ENCODE assay signal across 1 cellular context in the genomic region with DNA sequence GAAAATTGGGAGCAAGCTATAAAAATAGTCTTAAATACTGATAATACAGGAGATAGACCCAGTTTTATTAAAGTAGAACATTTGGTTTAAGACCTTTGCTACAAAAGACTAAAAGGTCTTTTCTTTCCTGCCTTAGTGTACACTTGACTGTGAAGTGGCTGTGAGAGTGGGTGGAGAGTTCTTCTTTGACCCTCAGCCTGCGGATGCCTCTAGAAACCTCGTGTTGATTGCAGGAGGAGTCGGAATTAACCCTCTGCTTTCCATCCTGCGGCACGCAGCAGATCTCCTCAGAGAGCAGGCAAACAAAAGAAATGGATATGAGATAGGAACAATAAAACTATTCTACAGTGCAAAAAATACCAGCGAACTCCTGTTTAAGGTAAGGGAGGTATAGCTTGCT.
TF ChIP-seq lines count a peak whose summit lies in the region.

No MANE protein-coding gene starts in this region.

TF ChIP-seq in GM12878, 131 proteins besides CTCF, POLR2A, EP300 and RAD21:
- TF ChIP-seq, protein P1, sequence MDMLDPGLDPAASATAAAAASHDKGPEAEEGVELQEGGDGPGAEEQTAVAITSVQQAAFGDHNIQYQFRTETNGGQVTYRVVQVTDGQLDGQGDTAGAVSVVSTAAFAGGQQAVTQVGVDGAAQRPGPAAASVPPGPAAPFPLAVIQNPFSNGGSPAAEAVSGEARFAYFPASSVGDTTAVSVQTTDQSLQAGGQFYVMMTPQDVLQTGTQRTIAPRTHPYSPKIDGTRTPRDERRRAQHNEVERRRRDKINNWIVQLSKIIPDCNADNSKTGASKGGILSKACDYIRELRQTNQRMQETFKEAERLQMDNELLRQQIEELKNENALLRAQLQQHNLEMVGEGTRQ (IDR thresholded peaks at IDR 0.05; ENCODE audit: borderline replicate concordance, low read depth, low read length), result no peak
- TF ChIP-seq PML (IDR thresholded peaks at IDR 0.05; ENCODE audit: low read length), result 0 out of 2 replicates have a peak, but pooled peaks have one; percentile 12
